Comparison of ENCODE assay signal across 17 cellular contexts in the genomic region with DNA sequence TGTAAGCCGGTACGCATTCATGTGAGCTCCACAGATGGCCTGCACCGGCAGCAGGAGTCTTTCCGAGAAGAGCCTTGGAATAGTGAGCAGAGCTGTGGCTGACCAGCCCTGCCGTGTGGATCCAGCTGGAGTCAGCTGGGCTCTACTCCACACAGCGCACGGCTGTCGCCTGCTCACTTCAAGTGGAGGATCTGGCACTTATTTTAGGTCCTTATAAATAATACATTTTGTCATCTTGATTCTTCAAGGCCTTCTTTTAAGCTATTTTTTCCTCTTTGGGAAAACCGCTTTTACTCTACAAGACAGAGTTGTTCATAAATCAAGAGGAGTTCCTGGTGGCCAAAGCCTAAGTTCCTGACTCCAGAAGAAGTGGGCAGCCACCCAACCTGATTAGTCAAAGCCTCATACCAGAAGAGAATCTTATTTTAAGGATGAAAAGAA.
A peak's percentile ranks its signal among the peaks of the same experiment; 100 is the strongest.
DNase-seq lines count a peak whose midpoint lies in the region; ATAC-seq, FAIRE-seq and TF ChIP-seq lines count a peak whose summit lies in the region.
"Had no signal": no experiment of that assay in that cellular context is flagged by ENCODE, and none has a peak within 500 bp of the region (broad histone marks: within the 10 kb centered on the region; RNA-seq: fewer than 3 reads in every experiment).

No MANE protein-coding gene starts in this region.

- no peak overlapping the region for H3K27ac Mint-ChIP-seq in WTC11
- H3K27ac Mint-ChIP-seq: activated B cell treated with CpG ODN at 0.5 μM for 24 hours; natural killer cell treated with Interleukin-12 subunit alpha and Interleukin-12 subunit beta and Interleukin-15 and Interleukin-18, amount 100 ng/mL, for 72 hours had no signal

- H4K20me1 ChIP-seq in hepatocyte (ENCODE audit: insufficient read depth, poor library complexity, severe bottlenecking), result no peaks in the 10 kb centered on the region

- H3K36me3 ChIP-seq in body of pancreas (replicated peaks in 1 of 2; ENCODE audit: insufficient read depth in 1 of 2, low read depth in 2 of 2) (no peaks in the 10 kb centered on the region), hepatocyte (replicated peaks; ENCODE audit: insufficient read depth, low read depth) (no peaks in the 10 kb centered on the region), gastrocnemius medialis (no peaks in the 10 kb centered on the region)

- ATAC-seq in body of pancreas (no peak), gastrocnemius medialis (no peak), WTC11 (no peak)
- ATAC-seq: HCT116; stimulated activated naive CD8-positive, alpha-beta T cell treated with anti-CD3 and anti-CD28 coated beads, Interleukin-15, Interleukin-2, amounts not matched to agents 100 U/mL and 50 U/mL, for 24 hours had no signal

- TF ChIP-seq CTCF in body of pancreas (IDR thresholded peaks at IDR 0.05), result no peak
- no peak for TF ChIP-seq CTCF in hepatocyte (IDR thresholded peaks at IDR 0.05; ENCODE audit: poor library complexity)
- no peak for TF ChIP-seq CTCF in gastrocnemius medialis (IDR thresholded peaks at IDR 0.05 in 4 of 5, conservative IDR thresholded peaks at IDR 0.05 in 1 of 5)
- no peak for TF ChIP-seq CTCF in WTC11 (IDR thresholded peaks at IDR 0.05)

- H3K4me1 Mint-ChIP-seq in WTC11, result peaks cover 4% of the 10 kb centered on the region
- H3K4me1 Mint-ChIP-seq: activated B cell treated with CpG ODN at 0.5 μM for 24 hours had no signal

- H3K9me3 Mint-ChIP-seq in WTC11, result no peaks in the 10 kb centered on the region
- H3K9me3 Mint-ChIP-seq: activated B cell treated with CpG ODN at 0.5 μM for 24 hours; natural killer cell treated with Interleukin-12 subunit alpha and Interleukin-12 subunit beta and Interleukin-15 and Interleukin-18, amount 100 ng/mL, for 72 hours had no signal

- in situ Hi-C loops in G401 (cut with HindIII; ENCODE audit: low sequenced_read_pairs) (no loop called here), gastrocnemius medialis (cut with MboI; ENCODE audit: low sequenced_read_pairs in 4 of 4) (loop anchor here in 1 of 4 donors (25.0 kb wide), 1 partner anchor 416 kb away; no protein-coding TSS in a partner anchor)

- H2AFZ ChIP-seq in hepatocyte, result no peak overlapping the region

- WGBS in body of pancreas, 2 donors, result 80 to 84% methylated on average over 9 of the region's 9 CpGs
- 81% methylated on average over 9 of the region's 9 CpGs for WGBS in hepatocyte (ENCODE audit: low lambda C conversion rate, missing lambda C conversion rate)

- no peaks in the 10 kb centered on the region for H3K9me2 ChIP-seq in hepatocyte (replicated peaks; ENCODE audit: insufficient read depth)

- TF ChIP-seq POLR2A in body of pancreas (IDR thresholded peaks at IDR 0.05) (no peak), gastrocnemius medialis (IDR thresholded peaks at IDR 0.05) (no peak), GM12892 (IDR thresholded peaks at IDR 0.05; ENCODE audit: low read depth, low read length) (no peak)

- H3K79me2 ChIP-seq in hepatocyte, result no peaks in the 10 kb centered on the region

- CTCF ChIA-PET in WTC11 (lab: Charles Lee), result interaction anchor here (0.6 to 4.8 kb wide), 8 partner anchors 12 to 209 kb away, joined by 3 to 44 read pairs (median 6); no protein-coding TSS in a partner anchor

- H3K36me3 Mint-ChIP-seq in WTC11, result no peaks in the 10 kb centered on the region
- H3K36me3 Mint-ChIP-seq: natural killer cell treated with Interleukin-12 subunit alpha and Interleukin-12 subunit beta and Interleukin-15 and Interleukin-18, amount 100 ng/mL, for 72 hours had no signal

- H3K4me1 ChIP-seq in body of pancreas (no peaks in the 10 kb centered on the region), hepatocyte (ENCODE audit: insufficient read depth) (no peaks in the 10 kb centered on the region), gastrocnemius medialis (peaks cover 0 to 13% of the 10 kb centered on the region in 2 donors)

- intact Hi-C loops in body of pancreas (cut with DNase I) (no loop called here), gastrocnemius medialis (cut with DNase I; ENCODE audit: low total_unique reads) (no loop called here)

- no peaks in the 10 kb centered on the region for H3K27me3 ChIP-seq in body of pancreas
- no peaks in the 10 kb centered on the region for H3K27me3 ChIP-seq in hepatocyte
- H3K27me3 ChIP-seq in gastrocnemius medialis, result no peaks in the 10 kb centered on the region

- H3K27ac ChIP-seq in body of pancreas, result no peak overlapping the region
- H3K27ac ChIP-seq in hepatocyte, result no peak overlapping the region
- peak overlapping the region in 3 of 4 donors; percentile 4 to 52 (median 34) for H3K27ac ChIP-seq in gastrocnemius medialis

- no peak overlapping the region for H3K4me3 Mint-ChIP-seq in WTC11
- H3K4me3 Mint-ChIP-seq: activated B cell treated with CpG ODN at 0.5 μM for 24 hours; natural killer cell treated with Interleukin-12 subunit alpha and Interleukin-12 subunit beta and Interleukin-15 and Interleukin-18, amount 100 ng/mL, for 72 hours had no signal

- H3K27me3 Mint-ChIP-seq in WTC11 (ENCODE audit: low read depth), result no peaks in the 10 kb centered on the region; the same call in 1 of the 2 replicates
- H3K27me3 Mint-ChIP-seq: activated B cell treated with CpG ODN at 0.5 μM for 24 hours; natural killer cell treated with Interleukin-12 subunit alpha and Interleukin-12 subunit beta and Interleukin-15 and Interleukin-18, amount 100 ng/mL, for 72 hours had no signal

- H3K4me2 ChIP-seq in hepatocyte, result no peak overlapping the region

- POLR2A ChIA-PET in WTC11 (lab: Charles Lee), result interaction anchor here (1.2 kb wide), 1 partner anchor 62 kb away, joined by 3 read pairs; no protein-coding TSS in a partner anchor

- H3K4me3 ChIP-seq in body of pancreas (no peak overlapping the region), hepatocyte (no peak overlapping the region), gastrocnemius medialis (no peak overlapping the region)

- DNase-seq in G401 (ENCODE audit: low spot score), result peak; percentile 82
- peak in 3 of 4 donors; percentile 22 to 47 (median 26) for DNase-seq in body of pancreas
- DNase-seq in hepatocyte (ENCODE audit: low spot score), result peak; percentile 17
- no peak for DNase-seq in gastrocnemius medialis
- DNase-seq in GM12892 (ENCODE audit: insufficient read length), result no peak
- no peak for DNase-seq in WTC11 (ENCODE audit: low spot score)
- DNase-seq in SIG-M5 treated with dmso at 0.1 percent for 504 hours (lab: John Stamatoyannopoulos, UW; ENCODE audit: unreplicated experiment), result no peak
- DNase-seq in activated naive CD4-positive, alpha-beta T cell treated with anti-CD3 and anti-CD28 coated beads, Interleukin-2, amount 50 U/mL, for 16 hours, result no peak
- DNase-seq: activated B cell treated with CpG ODN at 0.5 μM for 24 hours; activated gamma-delta T cell treated with Interleukin-2 at 50 U/mL for 16 hours; KBM-7; NCI-H1105 treated with DMSO at 0.1 percent for 48 hours; NCI-H510A; OCI-M1; stimulated activated naive CD8-positive, alpha-beta T cell treated with anti-CD3 and anti-CD28 coated beads, Interleukin-15, Interleukin-2, amounts not matched to agents 100 U/mL and 50 U/mL, for 24 hours had no signal

- no peaks in the 10 kb centered on the region for H3K9me3 ChIP-seq in body of pancreas
- no peaks in the 10 kb centered on the region for H3K9me3 ChIP-seq in hepatocyte (ENCODE audit: low read depth)
- no peaks in the 10 kb centered on the region for H3K9me3 ChIP-seq in gastrocnemius medialis

- FAIRE-seq in GM12892 (lab: Jason Lieb, UNC), result no peak

TF ChIP-seq in WTC11, 78 proteins besides CTCF, POLR2A, EP300 and RAD21 (continues in another document):
- TF ChIP-seq NFE2L1 (CRISPR knock-in tag; IDR thresholded peaks at IDR 0.05) (no peak), TCF7 (CRISPR knock-in tag; IDR thresholded peaks at IDR 0.05; ENCODE audit: low read depth) (no peak), ESRRA (CRISPR knock-in tag; IDR thresholded peaks at IDR 0.05; ENCODE audit: borderline replicate concordance) (no peak), HMGA2 (CRISPR knock-in tag; IDR thresholded peaks at IDR 0.05) (no peak), PRRX2 (CRISPR knock-in tag; IDR thresholded peaks at IDR 0.05) (no peak)
- TF ChIP-seq, protein P1, sequence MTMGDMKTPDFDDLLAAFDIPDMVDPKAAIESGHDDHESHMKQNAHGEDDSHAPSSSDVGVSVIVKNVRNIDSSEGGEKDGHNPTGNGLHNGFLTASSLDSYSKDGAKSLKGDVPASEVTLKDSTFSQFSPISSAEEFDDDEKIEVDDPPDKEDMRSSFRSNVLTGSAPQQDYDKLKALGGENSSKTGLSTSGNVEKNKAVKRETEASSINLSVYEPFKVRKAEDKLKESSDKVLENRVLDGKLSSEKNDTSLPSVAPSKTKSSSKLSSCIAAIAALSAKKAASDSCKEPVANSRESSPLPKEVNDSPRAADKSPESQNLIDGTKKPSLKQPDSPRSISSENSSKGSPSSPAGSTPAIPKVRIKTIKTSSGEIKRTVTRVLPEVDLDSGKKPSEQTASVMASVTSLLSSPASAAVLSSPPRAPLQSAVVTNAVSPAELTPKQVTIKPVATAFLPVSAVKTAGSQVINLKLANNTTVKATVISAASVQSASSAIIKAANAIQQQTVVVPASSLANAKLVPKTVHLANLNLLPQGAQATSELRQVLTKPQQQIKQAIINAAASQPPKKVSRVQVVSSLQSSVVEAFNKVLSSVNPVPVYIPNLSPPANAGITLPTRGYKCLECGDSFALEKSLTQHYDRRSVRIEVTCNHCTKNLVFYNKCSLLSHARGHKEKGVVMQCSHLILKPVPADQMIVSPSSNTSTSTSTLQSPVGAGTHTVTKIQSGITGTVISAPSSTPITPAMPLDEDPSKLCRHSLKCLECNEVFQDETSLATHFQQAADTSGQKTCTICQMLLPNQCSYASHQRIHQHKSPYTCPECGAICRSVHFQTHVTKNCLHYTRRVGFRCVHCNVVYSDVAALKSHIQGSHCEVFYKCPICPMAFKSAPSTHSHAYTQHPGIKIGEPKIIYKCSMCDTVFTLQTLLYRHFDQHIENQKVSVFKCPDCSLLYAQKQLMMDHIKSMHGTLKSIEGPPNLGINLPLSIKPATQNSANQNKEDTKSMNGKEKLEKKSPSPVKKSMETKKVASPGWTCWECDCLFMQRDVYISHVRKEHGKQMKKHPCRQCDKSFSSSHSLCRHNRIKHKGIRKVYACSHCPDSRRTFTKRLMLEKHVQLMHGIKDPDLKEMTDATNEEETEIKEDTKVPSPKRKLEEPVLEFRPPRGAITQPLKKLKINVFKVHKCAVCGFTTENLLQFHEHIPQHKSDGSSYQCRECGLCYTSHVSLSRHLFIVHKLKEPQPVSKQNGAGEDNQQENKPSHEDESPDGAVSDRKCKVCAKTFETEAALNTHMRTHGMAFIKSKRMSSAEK (CRISPR knock-in tag; IDR thresholded peaks at IDR 0.05; ENCODE audit: borderline replicate concordance), result no peak

Comparison
In these comparisons a context has a peak if more than half of its experiments do, and no peak if none do; other contexts are left out.
1. DNase-seq: peak in G401 (single experiment), body of pancreas (3 of 4) and hepatocyte (single experiment); none in gastrocnemius medialis (0 of 2), GM12892 (single experiment), WTC11 (single experiment), SIG-M5 treated with dmso at 0.1 percent for 504 hours (single experiment) and activated naive CD4-positive, alpha-beta T cell treated with anti-CD3 and anti-CD28 coated beads, Interleukin-2, amount 50 U/mL, for 16 hours (single experiment).
2. H3K27ac ChIP-seq: peak in gastrocnemius medialis (3 of 4); none in body of pancreas (0 of 4) and hepatocyte (single experiment).